Comparison of ENCODE assay signal across 27 cellular contexts in the genomic region with DNA sequence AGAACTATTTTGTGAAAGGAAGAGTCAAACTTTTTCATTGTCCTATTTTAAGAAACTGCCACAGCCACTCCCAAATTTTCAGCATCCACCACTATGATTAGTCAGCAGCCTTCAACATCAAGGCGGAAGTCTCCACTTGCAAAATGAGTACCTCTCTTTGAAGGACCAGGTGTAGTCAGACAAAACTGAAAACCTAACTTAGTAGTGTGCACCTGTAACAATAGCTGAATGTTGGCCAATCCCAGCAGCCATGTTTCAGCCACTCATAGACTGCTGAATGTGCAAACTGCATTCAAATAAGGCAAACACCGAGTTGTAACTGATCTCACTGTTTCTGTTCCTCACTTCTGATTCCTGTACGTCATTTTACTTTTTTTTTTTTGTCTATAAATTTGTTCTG.
DNase-seq lines count a peak whose midpoint lies in the region; ATAC-seq, FAIRE-seq and TF ChIP-seq lines count a peak whose summit lies in the region.
"Had no signal": no experiment of that assay in that cellular context is flagged by ENCODE, and none has a peak within 500 bp of the region (broad histone marks: within the 10 kb centered on the region; RNA-seq: fewer than 3 reads in every experiment).

No MANE protein-coding gene starts in this region.

- peak overlapping the region; percentile 86 for H3K9ac ChIP-seq in KMS-11
- H3K9ac ChIP-seq in GM12878 (ENCODE audit: control insufficient read depth, insufficient read depth, low read length): no peak overlapping the region

- H3K4me2 ChIP-seq in KMS-11 (peak overlapping the region; percentile 74), GM12878 (ENCODE audit: control insufficient read depth, insufficient read depth) (no peak overlapping the region)

- H3K36me3 ChIP-seq in KMS-11 (ENCODE audit: insufficient read depth): no peaks in the 10 kb centered on the region
- H3K36me3 ChIP-seq in GM12878 (ENCODE audit: control insufficient read depth in 2 of 2, insufficient read depth in 2 of 2, low read length in 1 of 2): no peaks in the 10 kb centered on the region
- H3K36me3 ChIP-seq: BE2C, SJSA1 had no signal

- TF ChIP-seq CTCF in KMS-11 (conservative IDR thresholded peaks at IDR 0.05; ENCODE audit: low read depth, low read length) (no peak), GM12878 (IDR thresholded peaks at IDR 0.05 in 2 of 3, conservative IDR thresholded peaks at IDR 0.05 in 1 of 3; ENCODE audit: control insufficient read depth in 2 of 3, extremely low read depth in 1 of 3, insufficient read depth in 1 of 3, low read depth in 3 of 3, low read length in 3 of 3) (no peak)

- peak; percentile 41 for FAIRE-seq in GM12878 (lab: Jason Lieb, UNC)
- FAIRE-seq: astrocyte, endometrium, G401.6 had no signal

- BruUV-seq in GM12878 (replicated peaks; lab: Mats Ljungman, UMichigan): no TSS peak

- H3K27me3 ChIP-seq in KMS-11 (ENCODE audit: insufficient read depth, low read depth) (no peaks in the 10 kb centered on the region), GM12878 (replicated peaks in 1 of 2; ENCODE audit: control insufficient read depth in 2 of 2, insufficient read depth in 2 of 2, low read length in 1 of 2) (no peaks in the 10 kb centered on the region)
- H3K27me3 ChIP-seq: BE2C, SJSA1 had no signal

- POLR2A ChIA-PET in GM12878 (lab: Charles Lee): no interaction called here

- peak; percentile 14 for DNase-seq in EH (ENCODE audit: low read depth)
- DNase-seq in GM12878 (ENCODE audit: low read depth, low spot score): no peak
- no peak for DNase-seq in RKO (ENCODE audit: low spot score)
- DNase-seq: activated CD8-positive, alpha-beta T cell treated with anti-CD3 and anti-CD28 coated beads, Interleukin-2, amount 10 ng/mL, durations not matched to agents 7 days and 5 days; activated effector memory CD4-positive, alpha-beta T cell treated with anti-CD3 and anti-CD28 coated beads, Interleukin-2, amount 50 U/mL, for 16 hours; BE2C; caudate nucleus; H7; hypothalamus; immature natural killer cell; Karpas-422; mesenchymal stem cell; NCI-H146; NCI-H524; right cardiac atrium; stimulated activated CD4-positive, alpha-beta T cell treated with anti-CD3 and anti-CD28 coated beads, Interleukin-4, amount 100 ng/mL, for 1 hour; T-cell; trophoblast cell had no signal

- no peaks in the 10 kb centered on the region for H3K79me2 ChIP-seq in KMS-11 (ENCODE audit: insufficient read depth, low read depth)
- no peaks in the 10 kb centered on the region for H3K79me2 ChIP-seq in GM12878 (ENCODE audit: control insufficient read depth, insufficient read depth, low read length)

- no peak for TF ChIP-seq RAD21 in GM12878 (IDR thresholded peaks at IDR 0.05; ENCODE audit: insufficient read depth, low read depth, low read length)

- H4K20me1 ChIP-seq in KMS-11 (ENCODE audit: insufficient read depth) (no peaks in the 10 kb centered on the region), GM12878 (ENCODE audit: control insufficient read depth, insufficient read depth) (no peaks in the 10 kb centered on the region)

- intact Hi-C loops in GM12878 (cut with micrococcal nuclease; ENCODE audit: unreplicated experiment): no loop called here

- in situ Hi-C loops in GM12878 (cut with MboI): no loop called here

- no peak overlapping the region for H3K4me3 ChIP-seq in KMS-11 (IDR thresholded peaks at IDR 0.05; ENCODE audit: insufficient read depth, low read depth, low read length)
- H3K4me3 ChIP-seq in GM12878: no peak overlapping the region
- H3K4me3 ChIP-seq: SJSA1 had no signal

- no peak for TF ChIP-seq EP300 in GM12878 (IDR thresholded peaks at IDR 0.05; ENCODE audit: borderline replicate concordance in 1 of 2, control insufficient read depth in 1 of 2, low read depth in 2 of 2, low read length in 2 of 2)

- WGBS in GM12878 (ENCODE audit: insufficient coverage, insufficient replicate concordance, low lambda C conversion rate, missing lambda C conversion rate): 0% methylated on average over 3 of the region's 3 CpGs

- ATAC-seq in GM19463 (IDR thresholded peaks at IDR 0.05; ENCODE audit: unreplicated experiment) (peak; percentile 56), GM12878 (peak; percentile 84), GM18498 (IDR thresholded peaks at IDR 0.05; ENCODE audit: unreplicated experiment) (no peak), GM21423 (IDR thresholded peaks at IDR 0.05; ENCODE audit: unreplicated experiment) (no peak), GM21528 (IDR thresholded peaks at IDR 0.05; ENCODE audit: low FRiP score, unreplicated experiment) (no peak)
- ATAC-seq: activated CD8-positive, alpha-beta T cell treated with anti-CD3 and anti-CD28 coated beads, Interleukin-2, amount 10 ng/mL, durations not matched to agents 7 days and 5 days; right cardiac atrium; T-cell had no signal

- no peaks in the 10 kb centered on the region for H3K9me3 ChIP-seq in GM12878 (replicated peaks; ENCODE audit: control insufficient read depth, insufficient read depth, low read length)
- H3K9me3 ChIP-seq: BE2C, SJSA1 had no signal

- peak overlapping the region; percentile 74 for H2AFZ ChIP-seq in KMS-11 (ENCODE audit: low read depth)
- no peak overlapping the region for H2AFZ ChIP-seq in GM12878 (ENCODE audit: control insufficient read depth, low read depth, low read length)

- RAD21 ChIA-PET in GM12878 (lab: Charles Lee; ENCODE audit: unreplicated experiment): no interaction called here

- CTCF ChIA-PET in GM12878 (lab: Yijun Ruan, JAX): interaction anchor here (0.6 to 0.7 kb wide), 2 partner anchors 294 to 368 kb away, joined by 3 to 4 read pairs; no protein-coding TSS in a partner anchor

- SMC1A ChIA-PET in GM12878 (lab: Charles Lee; ENCODE audit: uncharacterized antibody, unreplicated experiment): no interaction called here

- H3K27ac ChIP-seq in KMS-11: peak overlapping the region; percentile 95
- H3K27ac ChIP-seq in GM12878 (ENCODE audit: control insufficient read depth, insufficient read depth): no peak overlapping the region
- H3K27ac ChIP-seq: SJSA1 had no signal

- peaks cover 50% of the 10 kb centered on the region for H3K4me1 ChIP-seq in KMS-11 (ENCODE audit: low read depth, poor library complexity, severe bottlenecking)
- no peaks in the 10 kb centered on the region for H3K4me1 ChIP-seq in GM12878 (ENCODE audit: control insufficient read depth, insufficient read depth, low read length)
- H3K4me1 ChIP-seq: BE2C, SJSA1 had no signal

- TF ChIP-seq POLR2A in GM12878 (IDR thresholded peaks at IDR 0.05; ENCODE audit: low read depth, low read length): no peak

TF ChIP-seq in GM12878, 131 proteins besides CTCF, POLR2A, EP300 and RAD21:
- TF ChIP-seq PML (IDR thresholded peaks at IDR 0.05; ENCODE audit: low read length) (no peak), MXI1 (IDR thresholded peaks at IDR 0.05; ENCODE audit: low read depth, low read length) (no peak), SMAD1 (IDR thresholded peaks at IDR 0.05; ENCODE audit: low read depth, partially characterized antibody) (no peak), ATF7 (IDR thresholded peaks at IDR 0.05; ENCODE audit: low read depth) (0 out of 2 replicates have a peak, but pooled peaks have one; percentile 24)
- TF ChIP-seq, protein P1, sequence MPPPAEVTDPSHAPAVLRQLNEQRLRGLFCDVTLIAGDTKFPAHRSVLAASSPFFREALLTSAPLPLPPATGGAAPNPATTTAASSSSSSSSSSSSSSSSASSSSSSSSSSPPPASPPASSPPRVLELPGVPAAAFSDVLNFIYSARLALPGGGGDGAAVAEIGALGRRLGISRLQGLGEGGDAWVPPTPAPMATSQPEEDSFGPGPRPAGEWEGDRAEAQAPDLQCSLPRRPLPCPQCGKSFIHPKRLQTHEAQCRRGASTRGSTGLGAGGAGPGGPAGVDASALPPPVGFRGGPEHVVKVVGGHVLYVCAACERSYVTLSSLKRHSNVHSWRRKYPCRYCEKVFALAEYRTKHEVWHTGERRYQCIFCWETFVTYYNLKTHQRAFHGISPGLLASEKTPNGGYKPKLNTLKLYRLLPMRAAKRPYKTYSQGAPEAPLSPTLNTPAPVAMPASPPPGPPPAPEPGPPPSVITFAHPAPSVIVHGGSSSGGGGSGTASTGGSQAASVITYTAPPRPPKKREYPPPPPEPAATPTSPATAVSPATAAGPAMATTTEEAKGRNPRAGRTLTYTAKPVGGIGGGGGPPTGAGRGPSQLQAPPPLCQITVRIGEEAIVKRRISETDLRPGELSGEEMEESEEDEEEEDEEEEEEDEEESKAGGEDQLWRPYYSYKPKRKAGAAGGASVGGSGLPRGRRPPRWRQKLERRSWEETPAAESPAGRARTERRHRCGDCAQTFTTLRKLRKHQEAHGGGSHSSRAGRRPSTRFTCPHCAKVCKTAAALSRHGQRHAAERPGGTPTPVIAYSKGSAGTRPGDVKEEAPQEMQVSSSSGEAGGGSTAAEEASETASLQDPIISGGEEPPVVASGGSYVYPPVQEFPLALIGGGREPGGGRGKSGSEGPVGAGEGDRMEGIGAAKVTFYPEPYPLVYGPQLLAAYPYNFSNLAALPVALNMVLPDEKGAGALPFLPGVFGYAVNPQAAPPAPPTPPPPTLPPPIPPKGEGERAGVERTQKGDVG (CRISPR knock-in tag; IDR thresholded peaks at IDR 0.05): no peak

Comparison
In these comparisons a context has a peak if more than half of its experiments do, and no peak if none do; other contexts are left out.
1. ATAC-seq: peak in GM19463 (single experiment) and GM12878 (single experiment); none in GM18498 (single experiment), GM21423 (single experiment) and GM21528 (single experiment).